8 cellular contexts compared by ENCODE assay signal in the genomic region with DNA sequence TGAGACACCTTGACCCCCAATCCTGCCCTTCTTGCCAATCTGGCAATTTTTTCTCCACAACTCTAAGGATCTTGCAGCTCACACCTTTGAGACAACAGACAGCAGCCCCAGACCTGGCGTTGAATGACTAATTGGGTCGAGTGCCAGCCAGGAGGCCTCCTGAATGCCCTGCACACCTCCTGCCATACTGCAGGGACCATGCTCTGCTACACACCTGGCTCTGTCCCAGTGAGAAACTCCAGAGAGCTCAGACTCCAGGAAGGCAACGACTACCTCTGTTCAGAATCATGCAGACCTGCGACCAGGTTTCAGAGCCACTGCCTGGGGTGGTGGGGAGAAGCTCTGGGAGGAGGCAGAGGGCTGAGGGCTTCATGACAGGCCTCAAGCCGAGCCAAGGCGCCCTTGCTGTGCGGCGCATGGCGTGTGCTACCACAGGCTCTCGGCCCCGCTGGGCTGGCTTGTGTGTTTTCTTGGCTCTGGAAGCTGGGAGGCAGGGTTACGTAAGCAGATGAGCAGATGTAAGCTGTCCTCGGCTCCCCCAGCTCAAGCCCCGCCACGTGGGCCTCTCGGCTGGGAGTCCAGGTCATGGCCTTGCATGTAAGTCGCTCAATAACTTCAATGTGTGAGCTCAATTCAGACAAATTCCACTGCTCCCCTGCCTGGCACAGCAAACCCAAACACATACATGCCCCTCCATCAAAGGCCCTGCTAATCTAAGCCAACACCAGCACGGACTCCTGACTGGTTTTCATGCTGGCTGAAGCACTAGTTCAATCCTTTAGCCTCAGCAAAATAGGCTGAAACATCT.
DNase-seq lines count a peak whose midpoint lies in the region; ATAC-seq and TF ChIP-seq lines count a peak whose summit lies in the region.

No MANE protein-coding gene starts in this region.

- DNase-seq in DMS 273 (lab: John Stamatoyannopoulos, UW; ENCODE audit: unreplicated experiment) (peak; percentile 90), NOMO-1 treated with dmso at 0.1 percent for 144 hours (lab: John Stamatoyannopoulos, UW; ENCODE audit: unreplicated experiment) (peak; percentile 10), fibroblast of mammary gland (ENCODE audit: low read depth) (peak; percentile 97), non-pigmented ciliary epithelial cell (ENCODE audit: low read depth) (peak; percentile 76), DMS79 (lab: John Stamatoyannopoulos, UW) (no peak)

- ATAC-seq in GM18517 (IDR thresholded peaks at IDR 0.05; ENCODE audit: unreplicated experiment) (no peak), HG02642 (IDR thresholded peaks at IDR 0.05; ENCODE audit: poor library complexity, unreplicated experiment) (no peak), GM19023 (IDR thresholded peaks at IDR 0.05; ENCODE audit: unreplicated experiment) (no peak)

- TF ChIP-seq CTCF in fibroblast of mammary gland (conservative IDR thresholded peaks at IDR 0.05; ENCODE audit: control insufficient read depth, insufficient read depth, low read depth, low read length), result no peak

- no peak overlapping the region for H3K4me3 ChIP-seq in fibroblast of mammary gland (ENCODE audit: control insufficient read depth, low read depth, low read length)
